In the genomic region with DNA sequence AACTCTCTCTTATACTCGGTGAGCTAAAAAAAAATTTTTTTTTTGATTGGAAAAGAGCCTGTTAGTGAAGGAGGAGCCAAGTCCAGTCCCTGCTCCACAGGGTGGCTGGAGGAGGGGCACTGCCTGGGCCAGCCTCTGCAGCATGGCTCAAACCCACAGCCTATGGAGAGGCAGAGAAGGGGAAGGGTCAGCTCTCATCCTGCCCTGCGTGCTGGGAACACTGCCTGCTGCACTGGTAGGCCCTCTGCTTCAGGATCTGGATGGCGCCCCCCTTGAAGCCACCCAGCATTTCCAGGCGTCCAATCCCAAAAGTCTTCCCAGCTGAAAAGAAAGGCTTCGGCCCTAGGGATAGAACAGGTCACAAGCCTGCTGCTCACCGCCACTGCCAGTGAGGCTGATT, we compare ENCODE assay signal across 22 cellular contexts. TPM values are rescaled to one million over a fixed set of nuclear protein-coding genes. Genes with fewer than 3 reads are reported as not detected.
"Had no signal": no experiment of that assay in that cellular context is flagged by ENCODE, and none has a peak within 500 bp of the region (broad histone marks: within the 10 kb centered on the region; RNA-seq: fewer than 3 reads in every experiment).

No MANE protein-coding gene starts in this region.

- H3K9me3 Mint-ChIP-seq: activated naive CD8-positive, alpha-beta T cell treated with anti-CD3 and anti-CD28 coated beads, Interleukin-2, amount 10 ng/mL, durations not matched to agents 7 days and 5 days; activated T-helper 1 cell treated with anti-CD3 and anti-CD28 coated beads, Interleukin-12 subunit alpha, Interleukin-12 subunit beta, Interleukin-2, Interleukin-4 antibody, amounts not matched to agents 30 ng/mL and 10 ng/mL and 1 ng/mL, durations not matched to agents 14 hours and 24 hours and 36 hours; dendritic cell treated with granulocyte-macrophage colony-stimulating factor and Interleukin-4, amounts not matched to agents 40 ng/mL and 50 ng/mL, for 4 days; effector memory CD8-positive, alpha-beta T cell; natural killer cell treated with Interleukin-12 subunit alpha and Interleukin-12 subunit beta and Interleukin-15 and Interleukin-18, amount 100 ng/mL, for 72 hours; T-cell had no signal

- H3K4me1 ChIP-seq: psoas muscle had no signal

- DNase-seq: activated CD4-positive, CD25-positive, alpha-beta regulatory T cell treated with anti-CD3 and anti-CD28 coated beads, Interleukin-2, amount 50 U/mL, for 72 hours; activated naive CD4-positive, alpha-beta T cell; activated naive CD8-positive, alpha-beta T cell treated with anti-CD3 and anti-CD28 coated beads, Interleukin-2, amount 10 ng/mL, durations not matched to agents 7 days and 5 days; cerebellar nuclear complex; effector memory CD8-positive, alpha-beta T cell; foreskin melanocyte; heart right ventricle; left ventricle myocardium superior; mesenchymal stem cell; psoas muscle; sigmoid colon; spleen; stimulated activated CD4-positive, alpha-beta T cell treated with anti-CD3 and anti-CD28 coated beads, Interleukin-1b, Interleukin-23, amount 100 ng/mL, for 48 hours; stomach; T-cell; T-helper 9 cell had no signal

- H3K36me3 Mint-ChIP-seq: activated naive CD8-positive, alpha-beta T cell treated with anti-CD3 and anti-CD28 coated beads, Interleukin-2, amount 10 ng/mL, durations not matched to agents 7 days and 5 days; natural killer cell treated with Interleukin-12 subunit alpha and Interleukin-12 subunit beta and Interleukin-15 and Interleukin-18, amount 100 ng/mL, for 72 hours; T-cell had no signal

- H3K4me3 ChIP-seq: heart right ventricle, psoas muscle, sigmoid colon, spleen, stomach, thoracic aorta had no signal

- H3K27ac ChIP-seq: epithelial cell of prostate, psoas muscle, sigmoid colon, spleen, stomach, thoracic aorta had no signal

- H3K36me3 ChIP-seq: heart right ventricle, sigmoid colon, spleen, stomach, thoracic aorta had no signal

- H3K9me3 ChIP-seq: heart right ventricle, psoas muscle, sigmoid colon, spleen, stomach, thoracic aorta had no signal

- H3K27me3 Mint-ChIP-seq: dendritic cell treated with granulocyte-macrophage colony-stimulating factor and Interleukin-4, amounts not matched to agents 40 ng/mL and 50 ng/mL, for 4 days; effector memory CD8-positive, alpha-beta T cell; natural killer cell treated with Interleukin-12 subunit alpha and Interleukin-12 subunit beta and Interleukin-15 and Interleukin-18, amount 100 ng/mL, for 72 hours had no signal

- ATAC-seq: effector memory CD8-positive, alpha-beta T cell; heart right ventricle; left ventricle myocardium superior; natural killer cell treated with Interleukin-12 subunit alpha and Interleukin-12 subunit beta and Interleukin-15 and Interleukin-18, amount 100 ng/mL, for 72 hours; psoas muscle; T-cell had no signal

- H3K4me3 Mint-ChIP-seq: activated naive CD8-positive, alpha-beta T cell treated with anti-CD3 and anti-CD28 coated beads, Interleukin-2, amount 10 ng/mL, durations not matched to agents 7 days and 5 days; activated T-helper 1 cell treated with anti-CD3 and anti-CD28 coated beads, Interleukin-12 subunit alpha, Interleukin-12 subunit beta, Interleukin-2, Interleukin-4 antibody, amounts not matched to agents 30 ng/mL and 10 ng/mL and 1 ng/mL, durations not matched to agents 14 hours and 24 hours and 36 hours; dendritic cell treated with granulocyte-macrophage colony-stimulating factor and Interleukin-4, amounts not matched to agents 40 ng/mL and 50 ng/mL, for 4 days; effector memory CD8-positive, alpha-beta T cell; natural killer cell treated with Interleukin-12 subunit alpha and Interleukin-12 subunit beta and Interleukin-15 and Interleukin-18, amount 100 ng/mL, for 72 hours; T-cell had no signal

- H3K27me3 ChIP-seq: sigmoid colon, spleen, stomach had no signal

- H3K27ac Mint-ChIP-seq: activated naive CD8-positive, alpha-beta T cell treated with anti-CD3 and anti-CD28 coated beads, Interleukin-2, amount 10 ng/mL, durations not matched to agents 7 days and 5 days; activated T-helper 1 cell treated with anti-CD3 and anti-CD28 coated beads, Interleukin-12 subunit alpha, Interleukin-12 subunit beta, Interleukin-2, Interleukin-4 antibody, amounts not matched to agents 30 ng/mL and 10 ng/mL and 1 ng/mL, durations not matched to agents 14 hours and 24 hours and 36 hours; dendritic cell treated with granulocyte-macrophage colony-stimulating factor and Interleukin-4, amounts not matched to agents 40 ng/mL and 50 ng/mL, for 4 days; natural killer cell treated with Interleukin-12 subunit alpha and Interleukin-12 subunit beta and Interleukin-15 and Interleukin-18, amount 100 ng/mL, for 72 hours; T-cell had no signal

RNA-seq across cellular contexts. Expression of gene CACNA2D2, which starts 48.8 kb away (rescaled TPM):
- total RNA-seq: fibroblast of lung had no signal
